In genomic region chr10:48552946-48553564, GRCh38 we compare ENCODE assay signal across 1 cellular context.
TF ChIP-seq lines count a peak whose summit lies in the region.

No MANE protein-coding gene starts in this region.

TF ChIP-seq in H1, 55 proteins besides CTCF, POLR2A, EP300 and RAD21:
- TF ChIP-seq E2F6 (IDR thresholded peaks at IDR 0.05), result no peak
- TF ChIP-seq PHF8 (conservative IDR thresholded peaks at IDR 0.05; ENCODE audit: low read depth, low read length), result no peak
